Comparison of ENCODE assay signal across 19 cellular contexts in the genomic region with DNA sequence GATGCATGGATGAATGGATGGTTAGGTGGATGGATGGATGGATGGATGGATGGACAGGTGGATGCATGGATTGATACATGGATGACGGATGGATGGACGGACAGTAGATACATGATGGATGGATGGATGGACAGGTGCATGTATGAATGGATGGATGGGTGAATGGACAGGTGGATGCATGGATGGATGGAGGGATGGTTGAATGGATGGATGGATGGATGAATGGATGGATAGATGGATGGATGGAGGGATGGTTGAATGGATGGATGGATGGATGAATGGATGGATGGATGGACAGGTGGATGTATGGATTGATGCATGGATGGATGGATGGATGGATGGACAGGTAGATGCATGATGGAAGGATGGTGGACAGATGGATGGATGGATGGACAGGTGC.
"Had no signal": no experiment of that assay in that cellular context is flagged by ENCODE, and none has a peak within 500 bp of the region (broad histone marks: within the 10 kb centered on the region; RNA-seq: fewer than 3 reads in every experiment).

No MANE protein-coding gene starts in this region.

- H3K27me3 ChIP-seq: SJSA1 had no signal

- H3K9me3 ChIP-seq: SJSA1 had no signal

- H3K4me1 ChIP-seq: SJSA1 had no signal

- H3K27ac ChIP-seq: KMS-11, SJSA1, SK-N-MC had no signal

- H3K9ac ChIP-seq: KMS-11 had no signal

- DNase-seq: Kasumi-1, MM.1S, NCI-H1092 treated with DMSO at 0.1 percent for 48 hours, NCI-H1436, NCI-H187 treated with DMSO at 0.1 percent for 48 hours, NCI-H2081, NCI-H2107, NCI-H2227 treated with DMSO at 0.1 percent for 48 hours, NCI-H524 treated with DMSO at 0.1 percent for 48 hours, NCI-H69, NCI-H774, Right ventricle myocardium superior, RPMI8226, SIG-M5 had no signal

- H3K4me2 ChIP-seq: KMS-11 had no signal

- H3K4me3 ChIP-seq: K562, SJSA1, SK-N-MC had no signal

- ATAC-seq: HepG2, K562 had no signal

- H3K36me3 ChIP-seq: SJSA1 had no signal
